9 cellular contexts compared by ENCODE assay signal in the genomic region with DNA sequence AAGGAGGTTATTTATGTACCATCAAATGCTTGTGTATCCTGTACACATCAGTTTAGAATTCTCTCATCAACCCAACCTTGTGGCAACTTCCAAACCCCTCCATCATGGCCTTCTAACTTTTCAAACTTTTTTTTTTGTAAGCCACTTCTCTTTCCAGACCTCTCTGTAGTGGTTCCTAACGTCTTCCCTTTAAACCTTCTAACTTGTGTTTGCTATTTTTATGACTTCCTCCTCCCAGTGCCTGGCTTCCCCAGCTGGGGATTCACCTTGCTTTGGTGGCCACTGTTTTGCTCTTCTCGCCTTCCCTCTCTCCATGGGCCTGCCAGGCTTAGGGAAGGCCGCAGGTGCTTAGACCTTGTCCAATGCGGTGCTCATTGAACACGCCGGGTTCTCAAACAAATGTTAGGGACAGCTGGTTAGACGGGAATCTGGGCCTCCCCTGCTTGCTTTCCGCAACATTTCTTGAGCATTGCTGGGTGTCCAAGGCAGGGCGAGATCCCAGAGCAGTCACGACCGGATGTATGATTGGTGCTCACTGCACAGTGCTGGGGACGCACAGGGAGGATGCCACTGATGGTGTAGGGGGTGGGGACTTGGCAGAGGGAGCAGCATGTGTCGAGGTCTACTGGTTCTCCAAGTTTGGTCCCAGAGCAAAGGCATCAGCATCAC. TPM values are rescaled to one million over a fixed set of nuclear protein-coding genes. Genes with fewer than 3 reads are reported as not detected.
DNase-seq lines count a peak whose midpoint lies in the region; TF ChIP-seq lines count a peak whose summit lies in the region.
"Had no signal": no experiment of that assay in that cellular context is flagged by ENCODE, and none has a peak within 500 bp of the region (broad histone marks: within the 10 kb centered on the region; RNA-seq: fewer than 3 reads in every experiment).

No MANE protein-coding gene starts in this region.

- no peaks in the 10 kb centered on the region for H3K27me3 ChIP-seq in mammary epithelial cell (ENCODE audit: insufficient read depth, low read length)
- H3K27me3 ChIP-seq in parathyroid adenoma (ENCODE audit: control insufficient read depth, insufficient read depth, low read length): no peaks in the 10 kb centered on the region

- intact Hi-C loops in mammary epithelial cell (cut with micrococcal nuclease): no loop called here

- TF ChIP-seq POLR2A in NB4 (IDR thresholded peaks at IDR 0.05; ENCODE audit: extremely low read depth, insufficient read length) (no peak), erythroblast (IDR thresholded peaks at IDR 0.05; ENCODE audit: low read length) (no peak)

- H3K4me1 ChIP-seq in mammary epithelial cell (ENCODE audit: insufficient read depth, low read length): peaks cover 24% of the 10 kb centered on the region
- H3K4me1 ChIP-seq in parathyroid adenoma: peaks cover 5% of the 10 kb centered on the region

- BruUV-seq in mammary epithelial cell (replicated peaks; lab: Mats Ljungman, UMichigan): no TSS peak

- CTCF ChIA-PET in mammary epithelial cell (lab: Charles Lee; ENCODE audit: low non-redundant PET): no interaction called here

- H3K36me3 ChIP-seq in mammary epithelial cell (ENCODE audit: insufficient read depth, low read length): no peaks in the 10 kb centered on the region
- H3K36me3 ChIP-seq in parathyroid adenoma (ENCODE audit: control insufficient read depth, insufficient read depth, low read length): no peaks in the 10 kb centered on the region
- H3K36me3 ChIP-seq: neutrophil had no signal

- H3K9ac ChIP-seq in mammary epithelial cell (ENCODE audit: insufficient read depth, low read length) (no peak overlapping the region), parathyroid adenoma (no peak overlapping the region)

- no peak for TF ChIP-seq CTCF in GM13977 (IDR thresholded peaks at IDR 0.05; ENCODE audit: extremely low read depth, insufficient read depth, missing control alignments)
- TF ChIP-seq CTCF in NB4 (IDR thresholded peaks at IDR 0.05; ENCODE audit: low read depth, low read length): no peak
- no peak for TF ChIP-seq CTCF in mammary epithelial cell (conservative IDR thresholded peaks at IDR 0.05 in 1 of 2, IDR thresholded peaks at IDR 0.05 in 1 of 2; ENCODE audit: extremely low read depth in 1 of 2, insufficient read depth in 1 of 2, low read depth in 1 of 2, low read length in 2 of 2)
- no peak for TF ChIP-seq CTCF in parathyroid adenoma (IDR thresholded peaks at IDR 0.05)

- no peak overlapping the region for H3K27ac ChIP-seq in mammary epithelial cell (ENCODE audit: insufficient read depth, low read depth, low read length)
- H3K27ac ChIP-seq in parathyroid adenoma: no peak overlapping the region
- H3K27ac ChIP-seq: epithelial cell of prostate had no signal

- no peak overlapping the region for H3K4me3 ChIP-seq in NB4 (ENCODE audit: low read depth, low read length)
- no peak overlapping the region for H3K4me3 ChIP-seq in mammary epithelial cell (replicated peaks in 1 of 3; ENCODE audit: insufficient read depth in 1 of 3, low read depth in 2 of 3, low read length in 3 of 3)
- H3K4me3 ChIP-seq in parathyroid adenoma (ENCODE audit: low read depth, low read length): no peak overlapping the region

- H3K4me2 ChIP-seq in mammary epithelial cell (ENCODE audit: insufficient read depth, low read depth, low read length): no peak overlapping the region
- H3K4me2 ChIP-seq in parathyroid adenoma (ENCODE audit: low read length): no peak overlapping the region

- no peaks in the 10 kb centered on the region for H4K20me1 ChIP-seq in mammary epithelial cell (ENCODE audit: insufficient read depth, low read length)

- H2AFZ ChIP-seq in mammary epithelial cell (ENCODE audit: low read depth, low read length): peak overlapping the region; percentile 97
- H2AFZ ChIP-seq in parathyroid adenoma: peak overlapping the region; percentile 93

- H3K79me2 ChIP-seq in mammary epithelial cell (ENCODE audit: insufficient read depth, low read length) (peaks cover 35% of the 10 kb centered on the region), parathyroid adenoma (peaks cover 2% of the 10 kb centered on the region)

- in situ Hi-C loops in GM13977 (cut with MboI; ENCODE audit: low pct_unique_long_range_greater_than_20kb, low sequenced_read_pairs, unreplicated experiment): no loop called here
- in situ Hi-C loops in mammary epithelial cell (cut with MboI; ENCODE audit: low sequenced_read_pairs in 2 of 2): no loop called here

- dilution Hi-C loops in mammary epithelial cell (cut with HindIII; ENCODE audit: low sequenced_read_pairs): loop anchor here (5.0 kb wide), 1 partner anchor 42 kb away; no protein-coding TSS in a partner anchor

- H3K9me3 ChIP-seq in mammary epithelial cell (replicated peaks; ENCODE audit: insufficient read depth, low read length) (no peaks in the 10 kb centered on the region), parathyroid adenoma (ENCODE audit: control insufficient read depth, low read length) (no peaks in the 10 kb centered on the region)
- H3K9me3 ChIP-seq: neutrophil had no signal

- DNase-seq in GM13977 (ENCODE audit: low spot score) (peak; percentile 14), NB4 (ENCODE audit: low read depth) (peak; percentile 41), mammary epithelial cell (no peak), erythroblast (lab: John Stamatoyannopoulos, UW) (no peak), putamen (ENCODE audit: low spot score) (no peak), T1000 (lab: John Stamatoyannopoulos, UW) (no peak)

- WGBS in mammary epithelial cell (ENCODE audit: low coverage, missing lambda C conversion rate): 90% methylated on average over 12 of the region's 13 CpGs

RNA-seq across cellular contexts. Expression of gene XYLT2, which starts 1.1 kb away (rescaled TPM):
- 10 to 100 TPM; 46.3 to 78.3 TPM for total RNA-seq in mammary epithelial cell
- polyA plus RNA-seq in mammary epithelial cell: 26.3 TPM
- polyA minus RNA-seq in mammary epithelial cell: 40.8 TPM

RNA-seq across cellular contexts. Expression of gene MRPL27, which starts 28.1 kb away (rescaled TPM):
- 10 to 100 TPM; 43.5 to 73.5 TPM for total RNA-seq in mammary epithelial cell
- 184 TPM for polyA plus RNA-seq in mammary epithelial cell
- 106 TPM for polyA minus RNA-seq in mammary epithelial cell

RNA-seq across cellular contexts. Expression of gene EME1, which starts 28.2 kb away (rescaled TPM):
- total RNA-seq in mammary epithelial cell: 1 to 10 TPM in 1 of 2 donors, under 1 TPM in 1; 0.17 to 8.0 TPM
- 9.2 TPM for polyA plus RNA-seq in mammary epithelial cell
- polyA minus RNA-seq in mammary epithelial cell: 1.9 TPM

RNA-seq across cellular contexts. Expression of gene LRRC59, which starts 52.5 kb away (rescaled TPM):
- total RNA-seq in mammary epithelial cell: 100 to 1,000 TPM; 118 to 190 TPM
- 141 TPM for polyA plus RNA-seq in mammary epithelial cell
- 202 TPM for polyA minus RNA-seq in mammary epithelial cell

Comparison
In these comparisons a context has a peak if more than half of its experiments do, and no peak if none do; other contexts are left out.
1. DNase-seq: peak in GM13977 (single experiment) and NB4 (single experiment); none in mammary epithelial cell (single experiment), erythroblast (0 of 2), putamen (single experiment) and T1000 (single experiment).